ENCODE assay signal across 16 cellular contexts in genomic region chr15:77017761-77018720, GRCh38. TPM values are rescaled to one million over a fixed set of nuclear protein-coding genes. Genes with fewer than 3 reads are reported as not detected.
A peak's percentile ranks its signal among the peaks of the same experiment; 100 is the strongest.
DNase-seq lines count a peak whose midpoint lies in the region; ATAC-seq, FAIRE-seq and TF ChIP-seq lines count a peak whose summit lies in the region.
"Had no signal": no experiment of that assay in that cellular context is flagged by ENCODE, and none has a peak within 500 bp of the region (broad histone marks: within the 10 kb centered on the region; RNA-seq: fewer than 3 reads in every experiment).

No MANE protein-coding gene starts in this region.

- peaks cover 100% of the 10 kb centered on the region for H3K4me1 ChIP-seq in CD4-positive, alpha-beta memory T cell (ENCODE audit: insufficient read depth, low read length)
- no peaks in the 10 kb centered on the region for H3K4me1 ChIP-seq in thyroid gland

- no peak for TF ChIP-seq CTCF in thyroid gland (IDR thresholded peaks at IDR 0.05)

- TF ChIP-seq POLR2A in GM12891 (IDR thresholded peaks at IDR 0.05; ENCODE audit: low read depth, low read length) (no peak), thyroid gland (IDR thresholded peaks at IDR 0.05) (no peak)

- CTCF ChIA-PET in activated CD4-positive, alpha-beta T cell treated with anti-CD3 and anti-CD28 coated beads for 36 hours (lab: Charles Lee), result interaction anchor here (0.6 to 1.4 kb wide), 4 partner anchors 20 to 76 kb away, joined by 3 to 5 read pairs (median 4); no protein-coding TSS in a partner anchor
- CTCF ChIA-PET in CD4-positive, alpha-beta memory T cell (lab: Charles Lee; ENCODE audit: partially characterized antibody), result no interaction called here

- H3K36me3 Mint-ChIP-seq in activated CD4-positive, alpha-beta T cell treated with anti-CD3 and anti-CD28 coated beads for 36 hours (ENCODE audit: low read depth), result peaks cover 37% of the 10 kb centered on the region
- peaks cover 7 to 52% of the 10 kb centered on the region in 2 donors for H3K36me3 Mint-ChIP-seq in CD4-positive, alpha-beta memory T cell
- H3K36me3 Mint-ChIP-seq in activated naive CD4-positive, alpha-beta T cell treated with anti-CD3 and anti-CD28 coated beads, Interleukin-2, amount 50 U/mL, for 72 hours, result peaks cover 5 to 20% of the 10 kb centered on the region in 2 donors
- peaks cover 0 to 21% (median 0%) of the 10 kb centered on the region in 3 donors for H3K36me3 Mint-ChIP-seq in naive thymus-derived CD8-positive, alpha-beta T cell

- POLR2A ChIA-PET in activated CD4-positive, alpha-beta T cell treated with anti-CD3 and anti-CD28 coated beads for 36 hours (lab: Charles Lee), result interaction anchor here (1.4 kb wide), 1 partner anchor 19 kb away, joined by 5 read pairs; no protein-coding TSS in a partner anchor
- POLR2A ChIA-PET in CD4-positive, alpha-beta memory T cell (lab: Charles Lee; ENCODE audit: partially characterized antibody), result interaction anchor here (0.9 to 17.8 kb wide), 4 partner anchors 14 to 20 kb away, joined by 3 to 472 read pairs (median 4); partner anchors contain the start of gene PSTPIP1
- POLR2A ChIA-PET in naive thymus-derived CD8-positive, alpha-beta T cell (lab: Charles Lee), result interaction anchor here (1.0 to 3.9 kb wide), 4 partner anchors 9 to 23 kb away, joined by 3 to 34 read pairs (median 7); partner anchors contain the start of gene PSTPIP1

- no peaks in the 10 kb centered on the region for H3K9me3 ChIP-seq in CD4-positive, alpha-beta memory T cell (ENCODE audit: control insufficient read depth in 1 of 2, low read length in 2 of 2)
- H3K9me3 ChIP-seq in thyroid gland, result no peaks in the 10 kb centered on the region
- H3K9me3 ChIP-seq: heart left ventricle had no signal

- H3K27ac ChIP-seq in CD4-positive, alpha-beta memory T cell (ENCODE audit: low read depth, low read length), result peak overlapping the region; percentile 67
- no peak overlapping the region for H3K27ac ChIP-seq in thyroid gland

- no peak for DNase-seq in activated CD4-positive, alpha-beta T cell treated with anti-CD3 and anti-CD28 coated beads for 36 hours
- DNase-seq in activated CD4-positive, alpha-beta T cell treated with anti-CD3 and anti-CD28 coated beads for 4 hours, result no peak
- peak in 1 of 5 donors; percentile 25 for DNase-seq in CD4-positive, alpha-beta memory T cell
- no peak for DNase-seq in activated naive CD4-positive, alpha-beta T cell treated with anti-CD3 and anti-CD28 coated beads, Interleukin-2, amount 50 U/mL, for 72 hours (ENCODE audit: low spot score in 2 of 2)
- DNase-seq in naive thymus-derived CD8-positive, alpha-beta T cell, result peak in 2 of 10 donors; percentile 4 to 56
- DNase-seq in GM12891 (ENCODE audit: insufficient read length, low spot score) (no peak), thyroid gland (no peak), NCI-H1092 treated with DMSO at 0.1 percent for 48 hours (lab: John Stamatoyannopoulos, UW) (no peak)
- DNase-seq: DMS79 treated with DMSO at 0.1 percent for 48 hours; PC-3; stimulated activated CD4-positive, alpha-beta T cell treated with anti-CD3 and anti-CD28 coated beads, Interleukin-4, amount 100 ng/mL, for 4 hours had no signal

- 94 to 97% methylated on average over 16 to 17 of the region's 20 CpGs for WGBS in thyroid gland, 2 donors

- ATAC-seq in activated CD4-positive, alpha-beta T cell treated with anti-CD3 and anti-CD28 coated beads for 36 hours, result no peak
- no peak for ATAC-seq in activated naive CD4-positive, alpha-beta T cell treated with anti-CD3 and anti-CD28 coated beads, Interleukin-2, amount 50 U/mL, for 72 hours
- no peak for ATAC-seq in naive thymus-derived CD8-positive, alpha-beta T cell
- ATAC-seq: heart left ventricle, PC-3 had no signal

- H3K27me3 Mint-ChIP-seq in activated CD4-positive, alpha-beta T cell treated with anti-CD3 and anti-CD28 coated beads for 36 hours, result no peaks in the 10 kb centered on the region
- H3K27me3 Mint-ChIP-seq in CD4-positive, alpha-beta memory T cell, result peaks cover 0 to 2% of the 10 kb centered on the region in 2 donors
- H3K27me3 Mint-ChIP-seq in naive thymus-derived CD8-positive, alpha-beta T cell, result no peaks in the 10 kb centered on the region

- intact Hi-C loops in activated CD4-positive, alpha-beta T cell treated with anti-CD3 and anti-CD28 coated beads for 36 hours (cut with DNase I, micrococcal nuclease), result no loop called here
- intact Hi-C loops in CD4-positive, alpha-beta memory T cell (cut with micrococcal nuclease), result loop anchor here (10.0 kb wide), 1 partner anchor 407 kb away; the partner anchor contains the start of genes HMG20A and PEAK1
- intact Hi-C loops in thyroid gland (cut with DNase I), result no loop called here

- H3K9me3 Mint-ChIP-seq in activated CD4-positive, alpha-beta T cell treated with anti-CD3 and anti-CD28 coated beads for 36 hours (ENCODE audit: low read depth), result no peaks in the 10 kb centered on the region
- no peaks in the 10 kb centered on the region for H3K9me3 Mint-ChIP-seq in CD4-positive, alpha-beta memory T cell
- no peaks in the 10 kb centered on the region for H3K9me3 Mint-ChIP-seq in activated naive CD4-positive, alpha-beta T cell treated with anti-CD3 and anti-CD28 coated beads, Interleukin-2, amount 50 U/mL, for 72 hours
- no peaks in the 10 kb centered on the region for H3K9me3 Mint-ChIP-seq in naive thymus-derived CD8-positive, alpha-beta T cell

- H3K27ac Mint-ChIP-seq in activated CD4-positive, alpha-beta T cell treated with anti-CD3 and anti-CD28 coated beads for 36 hours, result peak overlapping the region; percentile 78
- H3K27ac Mint-ChIP-seq in CD4-positive, alpha-beta memory T cell, result peak overlapping the region; percentile 70 to 100 (median 82)
- H3K27ac Mint-ChIP-seq in activated naive CD4-positive, alpha-beta T cell treated with anti-CD3 and anti-CD28 coated beads, Interleukin-2, amount 50 U/mL, for 72 hours, result peak overlapping the region; percentile 80 to 93
- H3K27ac Mint-ChIP-seq in naive thymus-derived CD8-positive, alpha-beta T cell, result peak overlapping the region in 9 of 10 donors; percentile 52 to 99 (median 90)
- H3K27ac Mint-ChIP-seq: progenitor cell of endocrine pancreas had no signal

- FAIRE-seq in GM12891 (lab: Jason Lieb, UNC), result no peak
- FAIRE-seq: endometrium, small intestine had no signal

- no peak overlapping the region for H3K4me3 ChIP-seq in CD4-positive, alpha-beta memory T cell (ENCODE audit: low read length in 2 of 2)
- H3K4me3 ChIP-seq in thyroid gland (replicated peaks in 1 of 3), result no peak overlapping the region
- H3K4me3 ChIP-seq: heart left ventricle had no signal

- peaks cover 97% of the 10 kb centered on the region for H3K4me1 Mint-ChIP-seq in activated CD4-positive, alpha-beta T cell treated with anti-CD3 and anti-CD28 coated beads for 36 hours
- peaks cover 37 to 98% (median 73%) of the 10 kb centered on the region in 4 donors for H3K4me1 Mint-ChIP-seq in CD4-positive, alpha-beta memory T cell
- peaks cover 45 to 99% (median 93%) of the 10 kb centered on the region in 4 donors for H3K4me1 Mint-ChIP-seq in naive thymus-derived CD8-positive, alpha-beta T cell

- H3K27me3 ChIP-seq in CD4-positive, alpha-beta memory T cell (ENCODE audit: insufficient read depth, low read length), result no peaks in the 10 kb centered on the region
- no peaks in the 10 kb centered on the region for H3K27me3 ChIP-seq in thyroid gland
- H3K27me3 ChIP-seq: heart left ventricle had no signal

- H3K36me3 ChIP-seq in CD4-positive, alpha-beta memory T cell (ENCODE audit: insufficient read depth, low read length), result peaks cover 44% of the 10 kb centered on the region
- no peaks in the 10 kb centered on the region for H3K36me3 ChIP-seq in thyroid gland

- no peak overlapping the region for H3K4me3 Mint-ChIP-seq in activated CD4-positive, alpha-beta T cell treated with anti-CD3 and anti-CD28 coated beads for 36 hours
- peak overlapping the region in 1 of 8 donors; percentile 43 for H3K4me3 Mint-ChIP-seq in CD4-positive, alpha-beta memory T cell
- H3K4me3 Mint-ChIP-seq in naive thymus-derived CD8-positive, alpha-beta T cell, result peak overlapping the region in 5 of 10 donors; percentile 14 to 30 (median 22)

TF ChIP-seq in GM12891, 5 proteins besides CTCF, POLR2A, EP300 and RAD21:
- TF ChIP-seq POLR2AphosphoS5 (IDR thresholded peaks at IDR 0.05; ENCODE audit: low read depth, low read length) (no peak), PAX5 (IDR thresholded peaks at IDR 0.05; ENCODE audit: insufficient read depth, low read length, severe bottlenecking) (no peak), TAF1 (IDR thresholded peaks at IDR 0.05; ENCODE audit: low read depth, low read length) (no peak), SPI1 (IDR thresholded peaks at IDR 0.05; ENCODE audit: low read depth, low read length) (no peak), POU2F2 (IDR thresholded peaks at IDR 0.05; ENCODE audit: low read depth, low read length) (no peak)

RNA-seq across cellular contexts. Expression of gene PSTPIP1, which starts 23.1 kb away (rescaled TPM):
- 100 to 1,000 TPM; 100 to 125 TPM for total RNA-seq in activated CD4-positive, alpha-beta T cell treated with anti-CD3 and anti-CD28 coated beads for 36 hours
- total RNA-seq in CD4-positive, alpha-beta memory T cell, result 100 to 1,000 TPM; 225 to 233 TPM
- 10 to 100 TPM; 62.4 to 63.3 TPM for polyA plus RNA-seq in CD4-positive, alpha-beta memory T cell
- 100 to 1,000 TPM in 1 of 2 donors, 10 to 100 TPM in 1; 95.5 to 149 TPM for total RNA-seq in activated naive CD4-positive, alpha-beta T cell treated with anti-CD3 and anti-CD28 coated beads, Interleukin-2, amount 50 U/mL, for 72 hours
- total RNA-seq in naive thymus-derived CD8-positive, alpha-beta T cell, result 100 to 1,000 TPM; 118 to 124 TPM
- 10 to 100 TPM; 34.0 to 50.6 (median 41.8) TPM for polyA plus RNA-seq in naive thymus-derived CD8-positive, alpha-beta T cell
- polyA plus RNA-seq in GM12891 (2012; ENCODE audit: low read depth, missing spikeins), result 5.2 TPM
- 1 to 10 TPM; 1.4 to 6.9 (median 3.7) TPM for total RNA-seq in thyroid gland
- total RNA-seq: PC-3, progenitor cell of endocrine pancreas had no signal
- polyA plus RNA-seq: BJ had no signal

RNA-seq across cellular contexts. Expression of gene TSPAN3, which starts 52.9 kb away (rescaled TPM):
- total RNA-seq in activated CD4-positive, alpha-beta T cell treated with anti-CD3 and anti-CD28 coated beads for 36 hours, result 10 to 100 TPM; 26.2 to 28.4 TPM
- total RNA-seq in CD4-positive, alpha-beta memory T cell, result 10 to 100 TPM; 13.3 to 14.3 TPM
- 10 to 100 TPM; 35.7 to 35.9 TPM for polyA plus RNA-seq in CD4-positive, alpha-beta memory T cell
- total RNA-seq in activated naive CD4-positive, alpha-beta T cell treated with anti-CD3 and anti-CD28 coated beads, Interleukin-2, amount 50 U/mL, for 72 hours, result 10 to 100 TPM in 1 of 2 donors, 1 to 10 TPM in 1; 6.9 to 27.1 TPM
- total RNA-seq in naive thymus-derived CD8-positive, alpha-beta T cell, result 10 to 100 TPM; 36.6 to 36.8 TPM
- polyA plus RNA-seq in naive thymus-derived CD8-positive, alpha-beta T cell, result 100 to 1,000 TPM in 2 of 3 donors, 10 to 100 TPM in 1; 87.9 to 120 (median 115) TPM
- 34.5 TPM for polyA plus RNA-seq in GM12891 (2012; ENCODE audit: low read depth, missing spikeins)
- 100 to 1,000 TPM; 330 to 637 (median 593) TPM for total RNA-seq in thyroid gland

Comparison
In these comparisons a context has a peak if more than half of its experiments do, and no peak if none do; other contexts are left out.
1. RNA of gene PSTPIP1, which starts 23.1 kb away (total RNA-seq): 225 to 233 TPM in CD4-positive, alpha-beta memory T cell, 95.5 to 149 TPM in activated naive CD4-positive, alpha-beta T cell treated with anti-CD3 and anti-CD28 coated beads, Interleukin-2, amount 50 U/mL, for 72 hours, 100 to 125 TPM in activated CD4-positive, alpha-beta T cell treated with anti-CD3 and anti-CD28 coated beads for 36 hours and 118 to 124 TPM in naive thymus-derived CD8-positive, alpha-beta T cell; 1.4 to 6.9 TPM in thyroid gland; every median in the first group is over 10 times any median in the second.
2. RNA of gene TSPAN3, which starts 52.9 kb away (total RNA-seq): 330 to 637 TPM in thyroid gland; 36.6 to 36.8 TPM in naive thymus-derived CD8-positive, alpha-beta T cell, 26.2 to 28.4 TPM in activated CD4-positive, alpha-beta T cell treated with anti-CD3 and anti-CD28 coated beads for 36 hours, 6.9 to 27.1 TPM in activated naive CD4-positive, alpha-beta T cell treated with anti-CD3 and anti-CD28 coated beads, Interleukin-2, amount 50 U/mL, for 72 hours and 13.3 to 14.3 TPM in CD4-positive, alpha-beta memory T cell; every median in the first group is over 4 times any median in the second.
3. Peak in every context shown above with its lines, with median percentiles within 50 percentile points of each other: H3K27ac Mint-ChIP-seq.